ENCODE assay signal across 2 cellular contexts in the genomic region with DNA sequence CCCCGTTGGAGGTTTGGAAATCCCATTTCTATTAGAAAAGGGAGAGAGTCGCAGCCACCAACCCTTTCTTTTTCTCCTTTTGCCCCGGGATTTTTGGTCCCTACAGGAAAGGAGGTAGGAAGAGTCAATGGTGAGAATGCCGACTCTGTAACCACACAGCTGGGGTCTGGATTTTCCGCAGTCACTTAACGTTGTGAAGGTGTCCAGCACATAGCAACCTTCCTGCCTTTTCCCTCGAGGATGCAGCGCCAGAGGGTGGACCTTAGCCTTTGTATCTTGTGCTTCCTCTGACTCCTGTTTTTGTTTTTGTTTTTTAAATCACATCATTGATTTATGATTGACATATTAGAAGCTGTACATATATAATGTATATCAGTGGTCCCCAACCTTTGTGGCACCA.
TF ChIP-seq lines count a peak whose summit lies in the region.

No MANE protein-coding gene starts in this region.

TF ChIP-seq in GM23338, 12 proteins besides CTCF, POLR2A, EP300 and RAD21:
- TF ChIP-seq POLR2AphosphoS5 (IDR thresholded peaks at IDR 0.05; ENCODE audit: low read depth), result no peak
- no peak for TF ChIP-seq NANOG (IDR thresholded peaks at IDR 0.05; ENCODE audit: borderline replicate concordance)
- no peak for TF ChIP-seq ETS1 (IDR thresholded peaks at IDR 0.05)
- no peak for TF ChIP-seq EZH2phosphoT487 (IDR thresholded peaks at IDR 0.05; ENCODE audit: unreplicated experiment)
- TF ChIP-seq, protein P1, sequence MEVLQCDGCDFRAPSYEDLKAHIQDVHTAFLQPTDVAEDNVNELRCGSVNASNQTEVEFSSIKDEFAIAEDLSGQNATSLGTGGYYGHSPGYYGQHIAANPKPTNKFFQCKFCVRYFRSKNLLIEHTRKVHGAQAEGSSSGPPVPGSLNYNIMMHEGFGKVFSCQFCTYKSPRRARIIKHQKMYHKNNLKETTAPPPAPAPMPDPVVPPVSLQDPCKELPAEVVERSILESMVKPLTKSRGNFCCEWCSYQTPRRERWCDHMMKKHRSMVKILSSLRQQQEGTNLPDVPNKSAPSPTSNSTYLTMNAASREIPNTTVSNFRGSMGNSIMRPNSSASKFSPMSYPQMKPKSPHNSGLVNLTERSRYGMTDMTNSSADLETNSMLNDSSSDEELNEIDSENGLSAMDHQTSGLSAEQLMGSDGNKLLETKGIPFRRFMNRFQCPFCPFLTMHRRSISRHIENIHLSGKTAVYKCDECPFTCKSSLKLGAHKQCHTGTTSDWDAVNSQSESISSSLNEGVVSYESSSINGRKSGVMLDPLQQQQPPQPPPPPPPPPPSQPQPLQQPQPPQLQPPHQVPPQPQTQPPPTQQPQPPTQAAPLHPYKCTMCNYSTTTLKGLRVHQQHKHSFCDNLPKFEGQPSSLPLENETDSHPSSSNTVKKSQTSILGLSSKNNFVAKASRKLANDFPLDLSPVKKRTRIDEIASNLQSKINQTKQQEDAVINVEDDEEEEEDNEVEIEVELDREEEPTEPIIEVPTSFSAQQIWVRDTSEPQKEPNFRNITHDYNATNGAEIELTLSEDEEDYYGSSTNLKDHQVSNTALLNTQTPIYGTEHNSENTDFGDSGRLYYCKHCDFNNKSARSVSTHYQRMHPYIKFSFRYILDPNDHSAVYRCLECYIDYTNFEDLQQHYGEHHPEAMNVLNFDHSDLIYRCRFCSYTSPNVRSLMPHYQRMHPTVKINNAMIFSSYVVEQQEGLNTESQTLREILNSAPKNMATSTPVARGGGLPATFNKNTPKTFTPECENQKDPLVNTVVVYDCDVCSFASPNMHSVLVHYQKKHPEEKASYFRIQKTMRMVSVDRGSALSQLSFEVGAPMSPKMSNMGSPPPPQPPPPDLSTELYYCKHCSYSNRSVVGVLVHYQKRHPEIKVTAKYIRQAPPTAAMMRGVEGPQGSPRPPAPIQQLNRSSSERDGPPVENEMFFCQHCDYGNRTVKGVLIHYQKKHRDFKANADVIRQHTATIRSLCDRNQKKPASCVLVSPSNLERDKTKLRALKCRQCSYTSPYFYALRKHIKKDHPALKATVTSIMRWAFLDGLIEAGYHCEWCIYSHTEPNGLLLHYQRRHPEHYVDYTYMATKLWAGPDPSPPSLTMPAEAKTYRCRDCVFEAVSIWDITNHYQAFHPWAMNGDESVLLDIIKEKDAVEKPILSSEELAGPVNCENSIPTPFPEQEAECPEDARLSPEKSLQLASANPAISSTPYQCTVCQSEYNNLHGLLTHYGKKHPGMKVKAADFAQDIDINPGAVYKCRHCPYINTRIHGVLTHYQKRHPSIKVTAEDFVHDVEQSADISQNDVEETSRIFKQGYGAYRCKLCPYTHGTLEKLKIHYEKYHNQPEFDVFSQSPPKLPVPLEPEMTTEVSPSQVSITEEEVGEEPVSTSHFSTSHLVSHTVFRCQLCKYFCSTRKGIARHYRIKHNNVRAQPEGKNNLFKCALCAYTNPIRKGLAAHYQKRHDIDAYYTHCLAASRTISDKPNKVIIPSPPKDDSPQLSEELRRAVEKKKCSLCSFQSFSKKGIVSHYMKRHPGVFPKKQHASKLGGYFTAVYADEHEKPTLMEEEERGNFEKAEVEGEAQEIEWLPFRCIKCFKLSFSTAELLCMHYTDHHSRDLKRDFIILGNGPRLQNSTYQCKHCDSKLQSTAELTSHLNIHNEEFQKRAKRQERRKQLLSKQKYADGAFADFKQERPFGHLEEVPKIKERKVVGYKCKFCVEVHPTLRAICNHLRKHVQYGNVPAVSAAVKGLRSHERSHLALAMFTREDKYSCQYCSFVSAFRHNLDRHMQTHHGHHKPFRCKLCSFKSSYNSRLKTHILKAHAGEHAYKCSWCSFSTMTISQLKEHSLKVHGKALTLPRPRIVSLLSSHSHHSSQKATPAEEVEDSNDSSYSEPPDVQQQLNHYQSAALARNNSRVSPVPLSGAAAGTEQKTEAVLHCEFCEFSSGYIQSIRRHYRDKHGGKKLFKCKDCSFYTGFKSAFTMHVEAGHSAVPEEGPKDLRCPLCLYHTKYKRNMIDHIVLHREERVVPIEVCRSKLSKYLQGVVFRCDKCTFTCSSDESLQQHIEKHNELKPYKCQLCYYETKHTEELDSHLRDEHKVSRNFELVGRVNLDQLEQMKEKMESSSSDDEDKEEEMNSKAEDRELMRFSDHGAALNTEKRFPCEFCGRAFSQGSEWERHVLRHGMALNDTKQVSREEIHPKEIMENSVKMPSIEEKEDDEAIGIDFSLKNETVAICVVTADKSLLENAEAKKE (CRISPR knock-in tag; IDR thresholded peaks at IDR 0.05), result no peak
- no peak for TF ChIP-seq EZH2 (IDR thresholded peaks at IDR 0.05; ENCODE audit: low read depth, unreplicated experiment)
- no peak for TF ChIP-seq CREB1 (CRISPR knock-in tag; IDR thresholded peaks at IDR 0.05; ENCODE audit: low read depth)
- no peak for TF ChIP-seq JUNB (IDR thresholded peaks at IDR 0.05; ENCODE audit: unreplicated experiment)
- no peak for TF ChIP-seq STAT1 (IDR thresholded peaks at IDR 0.05; ENCODE audit: unreplicated experiment)
- TF ChIP-seq ZNF114 (CRISPR knock-in tag; IDR thresholded peaks at IDR 0.05), result no peak
- TF ChIP-seq ZNF331 (CRISPR knock-in tag; IDR thresholded peaks at IDR 0.05; ENCODE audit: low read depth), result no peak

TF ChIP-seq in H1, 55 proteins besides CTCF, POLR2A, EP300 and RAD21:
- TF ChIP-seq CHD1 (IDR thresholded peaks at IDR 0.05; ENCODE audit: low read depth, low read length) (no peak), KDM5A (IDR thresholded peaks at IDR 0.05; ENCODE audit: low read length) (no peak), TAF7 (optimal IDR thresholded peaks at IDR 0.05; ENCODE audit: borderline replicate concordance, low read depth, low read length) (no peak), NRF1 (IDR thresholded peaks at IDR 0.05; ENCODE audit: low read depth, low read length) (no peak), SUZ12 (IDR thresholded peaks at IDR 0.05; ENCODE audit: low read length) (no peak), NANOG (IDR thresholded peaks at IDR 0.05; ENCODE audit: insufficient read depth, low read depth, low read length, poor library complexity, severe bottlenecking) (no peak), PHF8 (conservative IDR thresholded peaks at IDR 0.05; ENCODE audit: low read depth, low read length) (no peak), POU5F1 (IDR thresholded peaks at IDR 0.05; ENCODE audit: low read depth, low read length) (no peak), HDAC6 (IDR thresholded peaks at IDR 0.05; ENCODE audit: low read depth, low read length) (no peak), POLR2AphosphoS5 (IDR thresholded peaks at IDR 0.05; ENCODE audit: low read depth, low read length) (no peak), YY1 (IDR thresholded peaks at IDR 0.05; ENCODE audit: low read depth, low read length) (no peak), TEAD4 (IDR thresholded peaks at IDR 0.05; ENCODE audit: low read depth, low read length) (no peak), SP1 (IDR thresholded peaks at IDR 0.05; ENCODE audit: low read depth, low read length) (no peak), CEBPB (IDR thresholded peaks at IDR 0.05; ENCODE audit: low read depth, low read length) (no peak), CTBP2 (IDR thresholded peaks at IDR 0.05; ENCODE audit: borderline replicate concordance, insufficient read depth, insufficient read length, low read length) (no peak), ATF3 (IDR thresholded peaks at IDR 0.05; ENCODE audit: insufficient read depth, low read depth, low read length) (no peak), CHD2 (IDR thresholded peaks at IDR 0.05; ENCODE audit: low read length) (no peak), JUN (IDR thresholded peaks at IDR 0.05; ENCODE audit: low read depth, low read length) (no peak)
- TF ChIP-seq, protein P2, sequence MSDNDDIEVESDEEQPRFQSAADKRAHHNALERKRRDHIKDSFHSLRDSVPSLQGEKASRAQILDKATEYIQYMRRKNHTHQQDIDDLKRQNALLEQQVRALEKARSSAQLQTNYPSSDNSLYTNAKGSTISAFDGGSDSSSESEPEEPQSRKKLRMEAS (IDR thresholded peaks at IDR 0.05), result no peak
- TF ChIP-seq, protein P3, sequence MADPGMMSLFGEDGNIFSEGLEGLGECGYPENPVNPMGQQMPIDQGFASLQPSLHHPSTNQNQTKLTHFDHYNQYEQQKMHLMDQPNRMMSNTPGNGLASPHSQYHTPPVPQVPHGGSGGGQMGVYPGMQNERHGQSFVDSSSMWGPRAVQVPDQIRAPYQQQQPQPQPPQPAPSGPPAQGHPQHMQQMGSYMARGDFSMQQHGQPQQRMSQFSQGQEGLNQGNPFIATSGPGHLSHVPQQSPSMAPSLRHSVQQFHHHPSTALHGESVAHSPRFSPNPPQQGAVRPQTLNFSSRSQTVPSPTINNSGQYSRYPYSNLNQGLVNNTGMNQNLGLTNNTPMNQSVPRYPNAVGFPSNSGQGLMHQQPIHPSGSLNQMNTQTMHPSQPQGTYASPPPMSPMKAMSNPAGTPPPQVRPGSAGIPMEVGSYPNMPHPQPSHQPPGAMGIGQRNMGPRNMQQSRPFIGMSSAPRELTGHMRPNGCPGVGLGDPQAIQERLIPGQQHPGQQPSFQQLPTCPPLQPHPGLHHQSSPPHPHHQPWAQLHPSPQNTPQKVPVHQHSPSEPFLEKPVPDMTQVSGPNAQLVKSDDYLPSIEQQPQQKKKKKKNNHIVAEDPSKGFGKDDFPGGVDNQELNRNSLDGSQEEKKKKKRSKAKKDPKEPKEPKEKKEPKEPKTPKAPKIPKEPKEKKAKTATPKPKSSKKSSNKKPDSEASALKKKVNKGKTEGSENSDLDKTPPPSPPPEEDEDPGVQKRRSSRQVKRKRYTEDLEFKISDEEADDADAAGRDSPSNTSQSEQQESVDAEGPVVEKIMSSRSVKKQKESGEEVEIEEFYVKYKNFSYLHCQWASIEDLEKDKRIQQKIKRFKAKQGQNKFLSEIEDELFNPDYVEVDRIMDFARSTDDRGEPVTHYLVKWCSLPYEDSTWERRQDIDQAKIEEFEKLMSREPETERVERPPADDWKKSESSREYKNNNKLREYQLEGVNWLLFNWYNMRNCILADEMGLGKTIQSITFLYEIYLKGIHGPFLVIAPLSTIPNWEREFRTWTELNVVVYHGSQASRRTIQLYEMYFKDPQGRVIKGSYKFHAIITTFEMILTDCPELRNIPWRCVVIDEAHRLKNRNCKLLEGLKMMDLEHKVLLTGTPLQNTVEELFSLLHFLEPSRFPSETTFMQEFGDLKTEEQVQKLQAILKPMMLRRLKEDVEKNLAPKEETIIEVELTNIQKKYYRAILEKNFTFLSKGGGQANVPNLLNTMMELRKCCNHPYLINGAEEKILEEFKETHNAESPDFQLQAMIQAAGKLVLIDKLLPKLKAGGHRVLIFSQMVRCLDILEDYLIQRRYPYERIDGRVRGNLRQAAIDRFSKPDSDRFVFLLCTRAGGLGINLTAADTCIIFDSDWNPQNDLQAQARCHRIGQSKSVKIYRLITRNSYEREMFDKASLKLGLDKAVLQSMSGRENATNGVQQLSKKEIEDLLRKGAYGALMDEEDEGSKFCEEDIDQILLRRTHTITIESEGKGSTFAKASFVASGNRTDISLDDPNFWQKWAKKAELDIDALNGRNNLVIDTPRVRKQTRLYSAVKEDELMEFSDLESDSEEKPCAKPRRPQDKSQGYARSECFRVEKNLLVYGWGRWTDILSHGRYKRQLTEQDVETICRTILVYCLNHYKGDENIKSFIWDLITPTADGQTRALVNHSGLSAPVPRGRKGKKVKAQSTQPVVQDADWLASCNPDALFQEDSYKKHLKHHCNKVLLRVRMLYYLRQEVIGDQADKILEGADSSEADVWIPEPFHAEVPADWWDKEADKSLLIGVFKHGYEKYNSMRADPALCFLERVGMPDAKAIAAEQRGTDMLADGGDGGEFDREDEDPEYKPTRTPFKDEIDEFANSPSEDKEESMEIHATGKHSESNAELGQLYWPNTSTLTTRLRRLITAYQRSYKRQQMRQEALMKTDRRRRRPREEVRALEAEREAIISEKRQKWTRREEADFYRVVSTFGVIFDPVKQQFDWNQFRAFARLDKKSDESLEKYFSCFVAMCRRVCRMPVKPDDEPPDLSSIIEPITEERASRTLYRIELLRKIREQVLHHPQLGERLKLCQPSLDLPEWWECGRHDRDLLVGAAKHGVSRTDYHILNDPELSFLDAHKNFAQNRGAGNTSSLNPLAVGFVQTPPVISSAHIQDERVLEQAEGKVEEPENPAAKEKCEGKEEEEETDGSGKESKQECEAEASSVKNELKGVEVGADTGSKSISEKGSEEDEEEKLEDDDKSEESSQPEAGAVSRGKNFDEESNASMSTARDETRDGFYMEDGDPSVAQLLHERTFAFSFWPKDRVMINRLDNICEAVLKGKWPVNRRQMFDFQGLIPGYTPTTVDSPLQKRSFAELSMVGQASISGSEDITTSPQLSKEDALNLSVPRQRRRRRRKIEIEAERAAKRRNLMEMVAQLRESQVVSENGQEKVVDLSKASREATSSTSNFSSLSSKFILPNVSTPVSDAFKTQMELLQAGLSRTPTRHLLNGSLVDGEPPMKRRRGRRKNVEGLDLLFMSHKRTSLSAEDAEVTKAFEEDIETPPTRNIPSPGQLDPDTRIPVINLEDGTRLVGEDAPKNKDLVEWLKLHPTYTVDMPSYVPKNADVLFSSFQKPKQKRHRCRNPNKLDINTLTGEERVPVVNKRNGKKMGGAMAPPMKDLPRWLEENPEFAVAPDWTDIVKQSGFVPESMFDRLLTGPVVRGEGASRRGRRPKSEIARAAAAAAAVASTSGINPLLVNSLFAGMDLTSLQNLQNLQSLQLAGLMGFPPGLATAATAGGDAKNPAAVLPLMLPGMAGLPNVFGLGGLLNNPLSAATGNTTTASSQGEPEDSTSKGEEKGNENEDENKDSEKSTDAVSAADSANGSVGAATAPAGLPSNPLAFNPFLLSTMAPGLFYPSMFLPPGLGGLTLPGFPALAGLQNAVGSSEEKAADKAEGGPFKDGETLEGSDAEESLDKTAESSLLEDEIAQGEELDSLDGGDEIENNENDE (IDR thresholded peaks at IDR 0.05; ENCODE audit: insufficient replicate concordance, low read length), result no peak
